Comparison of ENCODE assay signal across 3 cellular contexts in genomic region chr12:117867348-117867747, GRCh38.
A peak's percentile ranks its signal among the peaks of the same experiment; 100 is the strongest.
TF ChIP-seq lines count a peak whose summit lies in the region.

No MANE protein-coding gene starts in this region.

TF ChIP-seq in Ishikawa, 13 proteins besides CTCF, POLR2A, EP300 and RAD21:
- TF ChIP-seq, protein P1, sequence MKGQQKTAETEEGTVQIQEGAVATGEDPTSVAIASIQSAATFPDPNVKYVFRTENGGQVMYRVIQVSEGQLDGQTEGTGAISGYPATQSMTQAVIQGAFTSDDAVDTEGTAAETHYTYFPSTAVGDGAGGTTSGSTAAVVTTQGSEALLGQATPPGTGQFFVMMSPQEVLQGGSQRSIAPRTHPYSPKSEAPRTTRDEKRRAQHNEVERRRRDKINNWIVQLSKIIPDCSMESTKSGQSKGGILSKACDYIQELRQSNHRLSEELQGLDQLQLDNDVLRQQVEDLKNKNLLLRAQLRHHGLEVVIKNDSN (IDR thresholded peaks at IDR 0.05), result 0 out of 2 replicates have a peak, but pooled peaks have one; percentile 30
- TF ChIP-seq, protein P2, sequence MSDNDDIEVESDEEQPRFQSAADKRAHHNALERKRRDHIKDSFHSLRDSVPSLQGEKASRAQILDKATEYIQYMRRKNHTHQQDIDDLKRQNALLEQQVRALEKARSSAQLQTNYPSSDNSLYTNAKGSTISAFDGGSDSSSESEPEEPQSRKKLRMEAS (IDR thresholded peaks at IDR 0.05), result no peak

TF ChIP-seq in GM12878, 131 proteins besides CTCF, POLR2A, EP300 and RAD21:
- no peak for TF ChIP-seq LARP7 (IDR thresholded peaks at IDR 0.05)
- TF ChIP-seq, protein P1 (IDR thresholded peaks at IDR 0.05; ENCODE audit: borderline replicate concordance, extremely low read length, insufficient read depth, low read depth, low read length), result peak; percentile 41
- TF ChIP-seq, protein P3, sequence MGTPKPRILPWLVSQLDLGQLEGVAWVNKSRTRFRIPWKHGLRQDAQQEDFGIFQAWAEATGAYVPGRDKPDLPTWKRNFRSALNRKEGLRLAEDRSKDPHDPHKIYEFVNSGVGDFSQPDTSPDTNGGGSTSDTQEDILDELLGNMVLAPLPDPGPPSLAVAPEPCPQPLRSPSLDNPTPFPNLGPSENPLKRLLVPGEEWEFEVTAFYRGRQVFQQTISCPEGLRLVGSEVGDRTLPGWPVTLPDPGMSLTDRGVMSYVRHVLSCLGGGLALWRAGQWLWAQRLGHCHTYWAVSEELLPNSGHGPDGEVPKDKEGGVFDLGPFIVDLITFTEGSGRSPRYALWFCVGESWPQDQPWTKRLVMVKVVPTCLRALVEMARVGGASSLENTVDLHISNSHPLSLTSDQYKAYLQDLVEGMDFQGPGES (IDR thresholded peaks at IDR 0.05), result no peak
- no peak for TF ChIP-seq NR2C2 (IDR thresholded peaks at IDR 0.05; ENCODE audit: borderline replicate concordance, control insufficient read depth, insufficient read length, low read depth)
- no peak for TF ChIP-seq SUPT20H (IDR thresholded peaks at IDR 0.05; ENCODE audit: borderline replicate concordance, control insufficient read depth, low read depth, low read length)

TF ChIP-seq in H1, 55 proteins besides CTCF, POLR2A, EP300 and RAD21:
- TF ChIP-seq, protein P4, sequence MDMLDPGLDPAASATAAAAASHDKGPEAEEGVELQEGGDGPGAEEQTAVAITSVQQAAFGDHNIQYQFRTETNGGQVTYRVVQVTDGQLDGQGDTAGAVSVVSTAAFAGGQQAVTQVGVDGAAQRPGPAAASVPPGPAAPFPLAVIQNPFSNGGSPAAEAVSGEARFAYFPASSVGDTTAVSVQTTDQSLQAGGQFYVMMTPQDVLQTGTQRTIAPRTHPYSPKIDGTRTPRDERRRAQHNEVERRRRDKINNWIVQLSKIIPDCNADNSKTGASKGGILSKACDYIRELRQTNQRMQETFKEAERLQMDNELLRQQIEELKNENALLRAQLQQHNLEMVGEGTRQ (IDR thresholded peaks at IDR 0.05; ENCODE audit: low read length), result peak; percentile 32; the same call in 1 of the 2 replicates
- TF ChIP-seq, protein P5, sequence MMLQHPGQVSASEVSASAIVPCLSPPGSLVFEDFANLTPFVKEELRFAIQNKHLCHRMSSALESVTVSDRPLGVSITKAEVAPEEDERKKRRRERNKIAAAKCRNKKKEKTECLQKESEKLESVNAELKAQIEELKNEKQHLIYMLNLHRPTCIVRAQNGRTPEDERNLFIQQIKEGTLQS (IDR thresholded peaks at IDR 0.05; ENCODE audit: insufficient read depth, low read depth, low read length), result no peak
